Comparison of ENCODE assay signal across 11 cellular contexts in the genomic region with DNA sequence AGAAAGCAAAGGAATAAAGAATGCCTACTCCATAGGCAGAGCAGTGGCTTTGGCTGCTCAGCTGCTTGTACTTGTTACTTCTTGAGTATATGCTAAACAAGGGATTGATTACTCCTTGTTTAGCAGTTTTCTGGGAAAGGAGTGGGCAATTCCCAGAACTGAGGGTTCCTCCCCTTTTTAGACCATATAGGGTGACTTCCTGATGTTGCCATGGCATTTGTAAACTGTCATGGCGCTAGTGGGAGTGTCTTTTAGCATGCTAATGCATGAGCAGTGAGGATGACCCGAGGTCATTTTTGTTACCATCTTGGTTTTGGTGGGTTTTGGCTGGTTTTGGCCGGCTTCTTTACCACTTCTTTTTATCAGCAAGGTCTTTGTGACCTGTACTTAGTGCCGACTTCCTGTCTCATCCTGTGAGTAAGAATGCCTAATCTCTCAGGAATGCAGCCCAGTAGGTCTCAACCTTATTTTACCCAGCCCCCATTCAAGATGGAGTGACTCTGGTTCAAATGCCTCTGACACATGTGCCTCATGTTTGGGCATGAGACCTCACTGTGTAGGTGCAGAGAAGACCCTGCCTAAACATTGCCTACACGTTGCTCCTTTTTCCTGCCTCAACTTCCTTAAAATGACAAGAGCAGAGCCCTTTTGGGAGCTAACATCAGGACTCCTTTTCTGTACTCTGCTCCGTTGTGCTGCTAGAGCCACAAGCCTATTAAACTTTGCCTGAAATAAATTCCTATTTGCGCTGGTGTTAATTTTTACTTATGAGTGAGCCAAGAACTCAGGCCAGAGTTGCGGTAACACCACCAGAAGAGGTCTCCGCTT. TPM values are rescaled to one million over a fixed set of nuclear protein-coding genes. Genes with fewer than 3 reads are reported as not detected.
DNase-seq lines count a peak whose midpoint lies in the region; ATAC-seq and TF ChIP-seq lines count a peak whose summit lies in the region.
"Had no signal": no experiment of that assay in that cellular context is flagged by ENCODE, and none has a peak within 500 bp of the region (broad histone marks: within the 10 kb centered on the region; RNA-seq: fewer than 3 reads in every experiment).

No MANE protein-coding gene starts in this region.

- peak; percentile 47 for ATAC-seq in GM23338
- ATAC-seq in GM19324 (IDR thresholded peaks at IDR 0.05; ENCODE audit: low FRiP score, unreplicated experiment), result no peak

- H3K4me3 Mint-ChIP-seq in GM23338, result no peak overlapping the region
- no peak overlapping the region for H3K4me3 Mint-ChIP-seq in activated naive CD4-positive, alpha-beta T cell treated with anti-CD3 and anti-CD28 coated beads, Interleukin-2, amount 10 ng/mL, durations not matched to agents 7 days and 5 days
- H3K4me3 Mint-ChIP-seq: CD4-positive, alpha-beta memory T cell had no signal

- WGBS in mesodermal cell (ENCODE audit: insufficient coverage in 2 of 2), 2 experiments, result 86 to 87% methylated on average over 7 to 9 of the region's 9 CpGs

- peak; percentile 79 for DNase-seq in GM23338 (ENCODE audit: low spot score)
- peak; percentile 97 for DNase-seq in OCI-M1 (lab: John Stamatoyannopoulos, UW)
- peak; percentile 58 for DNase-seq in choroid plexus epithelial cell (ENCODE audit: low read depth)
- no peak for DNase-seq in amniotic stem cell (lab: John Stamatoyannopoulos, UW)
- DNase-seq in AG08396 (ENCODE audit: low spot score), result no peak
- DNase-seq in activated naive CD4-positive, alpha-beta T cell treated with anti-CD3 and anti-CD28 coated beads, Interleukin-2, amount 10 ng/mL, durations not matched to agents 7 days and 5 days, result no peak
- DNase-seq: aorta; CD4-positive, alpha-beta memory T cell; T-helper 9 cell had no signal

- CTCF ChIA-PET in activated naive CD4-positive, alpha-beta T cell treated with anti-CD3 and anti-CD28 coated beads, Interleukin-2, amount 10 ng/mL, durations not matched to agents 7 days and 5 days (lab: Charles Lee), result interaction anchor here (1.1 kb wide), 1 partner anchor 25 kb away, joined by 3 read pairs; no protein-coding TSS in a partner anchor

- H2AFZ ChIP-seq in GM23338, result no peak overlapping the region

- no peaks in the 10 kb centered on the region for H4K20me1 ChIP-seq in GM23338 (replicated peaks; ENCODE audit: insufficient read depth)

- H3K4me3 ChIP-seq in GM23338 (no peak overlapping the region), choroid plexus epithelial cell (ENCODE audit: low read depth, low read length) (no peak overlapping the region), mesodermal cell (ENCODE audit: extremely low read depth, insufficient read depth, low read length, poor library complexity, severe bottlenecking) (no peak overlapping the region)

- H3K27ac Mint-ChIP-seq in GM23338, result peak overlapping the region; percentile 91
- H3K27ac Mint-ChIP-seq in activated naive CD4-positive, alpha-beta T cell treated with anti-CD3 and anti-CD28 coated beads, Interleukin-2, amount 10 ng/mL, durations not matched to agents 7 days and 5 days, result no peak overlapping the region

- H3F3A ChIP-seq in GM23338 (replicated peaks; ENCODE audit: low read depth), result no peaks in the 10 kb centered on the region

- H3K4me1 ChIP-seq in GM23338 (ENCODE audit: insufficient read depth) (no peaks in the 10 kb centered on the region), mesodermal cell (ENCODE audit: control insufficient read depth, insufficient read depth, low read length, poor library complexity, severe bottlenecking) (peaks cover 16% of the 10 kb centered on the region)

- peaks cover 27% of the 10 kb centered on the region for H3K36me3 Mint-ChIP-seq in GM23338 (ENCODE audit: low read depth)
- peaks cover 17% of the 10 kb centered on the region for H3K36me3 Mint-ChIP-seq in activated naive CD4-positive, alpha-beta T cell treated with anti-CD3 and anti-CD28 coated beads, Interleukin-2, amount 10 ng/mL, durations not matched to agents 7 days and 5 days

- no peaks in the 10 kb centered on the region for H3K79me2 ChIP-seq in GM23338 (replicated peaks; ENCODE audit: insufficient read depth)

- peaks cover 25% of the 10 kb centered on the region for H3K4me1 Mint-ChIP-seq in GM23338
- peaks cover 12% of the 10 kb centered on the region for H3K4me1 Mint-ChIP-seq in activated naive CD4-positive, alpha-beta T cell treated with anti-CD3 and anti-CD28 coated beads, Interleukin-2, amount 10 ng/mL, durations not matched to agents 7 days and 5 days

- no peak overlapping the region for H3K4me2 ChIP-seq in GM23338

- peaks cover 12% of the 10 kb centered on the region; the same call in 1 of the 2 replicates for H3K9me2 ChIP-seq in GM23338 (ENCODE audit: insufficient read depth)

- H3K27ac ChIP-seq in GM23338 (ENCODE audit: low read depth) (peak overlapping the region; percentile 66), mesodermal cell (ENCODE audit: low read depth, low read length, severe bottlenecking) (peak overlapping the region; percentile 67)

- H3K27me3 ChIP-seq in GM23338 (ENCODE audit: insufficient read depth), result no peaks in the 10 kb centered on the region

- TF ChIP-seq CTCF in GM23338 (conservative IDR thresholded peaks at IDR 0.05; ENCODE audit: low read depth in 2 of 2) (no peak), choroid plexus epithelial cell (conservative IDR thresholded peaks at IDR 0.05; ENCODE audit: low read depth, low read length) (no peak)

- peaks cover 2% of the 10 kb centered on the region for H3K27me3 Mint-ChIP-seq in GM23338 (ENCODE audit: insufficient read depth, low read depth, poor library complexity)
- no peaks in the 10 kb centered on the region for H3K27me3 Mint-ChIP-seq in activated naive CD4-positive, alpha-beta T cell treated with anti-CD3 and anti-CD28 coated beads, Interleukin-2, amount 10 ng/mL, durations not matched to agents 7 days and 5 days
- H3K27me3 Mint-ChIP-seq: CD4-positive, alpha-beta memory T cell had no signal

- H3K9me3 Mint-ChIP-seq in GM23338, result 0 out of 3 replicates have a peak, but pooled peaks cover 3% of the 10 kb centered on the region
- H3K9me3 Mint-ChIP-seq in activated naive CD4-positive, alpha-beta T cell treated with anti-CD3 and anti-CD28 coated beads, Interleukin-2, amount 10 ng/mL, durations not matched to agents 7 days and 5 days, result no peaks in the 10 kb centered on the region

- H3K9me3 ChIP-seq in mesodermal cell (ENCODE audit: control insufficient read depth, low read length), result peaks cover 4% of the 10 kb centered on the region

- no peaks in the 10 kb centered on the region for H3K36me3 ChIP-seq in GM23338 (ENCODE audit: insufficient read depth)
- peaks cover 34% of the 10 kb centered on the region for H3K36me3 ChIP-seq in mesodermal cell (ENCODE audit: control insufficient read depth, insufficient read depth, low read length)

TF ChIP-seq in GM23338, 12 proteins besides CTCF, POLR2A, EP300 and RAD21 (continues in another document):
- TF ChIP-seq STAT1 (IDR thresholded peaks at IDR 0.05; ENCODE audit: unreplicated experiment), result no peak
- TF ChIP-seq, protein P1, sequence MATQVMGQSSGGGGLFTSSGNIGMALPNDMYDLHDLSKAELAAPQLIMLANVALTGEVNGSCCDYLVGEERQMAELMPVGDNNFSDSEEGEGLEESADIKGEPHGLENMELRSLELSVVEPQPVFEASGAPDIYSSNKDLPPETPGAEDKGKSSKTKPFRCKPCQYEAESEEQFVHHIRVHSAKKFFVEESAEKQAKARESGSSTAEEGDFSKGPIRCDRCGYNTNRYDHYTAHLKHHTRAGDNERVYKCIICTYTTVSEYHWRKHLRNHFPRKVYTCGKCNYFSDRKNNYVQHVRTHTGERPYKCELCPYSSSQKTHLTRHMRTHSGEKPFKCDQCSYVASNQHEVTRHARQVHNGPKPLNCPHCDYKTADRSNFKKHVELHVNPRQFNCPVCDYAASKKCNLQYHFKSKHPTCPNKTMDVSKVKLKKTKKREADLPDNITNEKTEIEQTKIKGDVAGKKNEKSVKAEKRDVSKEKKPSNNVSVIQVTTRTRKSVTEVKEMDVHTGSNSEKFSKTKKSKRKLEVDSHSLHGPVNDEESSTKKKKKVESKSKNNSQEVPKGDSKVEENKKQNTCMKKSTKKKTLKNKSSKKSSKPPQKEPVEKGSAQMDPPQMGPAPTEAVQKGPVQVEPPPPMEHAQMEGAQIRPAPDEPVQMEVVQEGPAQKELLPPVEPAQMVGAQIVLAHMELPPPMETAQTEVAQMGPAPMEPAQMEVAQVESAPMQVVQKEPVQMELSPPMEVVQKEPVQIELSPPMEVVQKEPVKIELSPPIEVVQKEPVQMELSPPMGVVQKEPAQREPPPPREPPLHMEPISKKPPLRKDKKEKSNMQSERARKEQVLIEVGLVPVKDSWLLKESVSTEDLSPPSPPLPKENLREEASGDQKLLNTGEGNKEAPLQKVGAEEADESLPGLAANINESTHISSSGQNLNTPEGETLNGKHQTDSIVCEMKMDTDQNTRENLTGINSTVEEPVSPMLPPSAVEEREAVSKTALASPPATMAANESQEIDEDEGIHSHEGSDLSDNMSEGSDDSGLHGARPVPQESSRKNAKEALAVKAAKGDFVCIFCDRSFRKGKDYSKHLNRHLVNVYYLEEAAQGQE (IDR thresholded peaks at IDR 0.05; ENCODE audit: unreplicated experiment), result no peak

RNA-seq across cellular contexts. Expression of a gene that starts 21.0 kb away (rescaled TPM):
- 77.3 and 96.3 TPM in 2 replicates for total RNA-seq in GM23338 (2014; rRNA removed; shearing (Covaris generic))
- 15.0 and 17.6 TPM in 2 replicates for polyA plus RNA-seq in GM23338 (2016; fragmentation: Nextera tagmentation; extraction: Ambion mirVana)
- 57.0 TPM for polyA plus RNA-seq in mesodermal cell (2013, experiment 1 of 2)
- polyA plus RNA-seq in mesodermal cell (2013, experiment 2 of 2), result 55.5 TPM

RNA-seq across cellular contexts. Expression of a gene that starts 32.2 kb away (rescaled TPM):
- total RNA-seq in GM23338 (2014; rRNA removed; shearing (Covaris generic)), result not detected in 2 replicates
- 0.10 TPM in 1 of 2 replicates, not detected in the other for polyA plus RNA-seq in GM23338 (2016; fragmentation: Nextera tagmentation; extraction: Ambion mirVana)
- polyA plus RNA-seq in mesodermal cell (2013, experiment 1 of 2), result not detected
- not detected for polyA plus RNA-seq in mesodermal cell (2013, experiment 2 of 2)
- total RNA-seq: aorta; CD4-positive, alpha-beta memory T cell had no signal
- polyA plus RNA-seq: aorta; CD4-positive, alpha-beta memory T cell had no signal

Comparison
In these comparisons a context has a peak if more than half of its experiments do, and no peak if none do; other contexts are left out.
1. DNase-seq: peak in GM23338 (single experiment), OCI-M1 (single experiment) and choroid plexus epithelial cell (single experiment); none in amniotic stem cell (single experiment), AG08396 (single experiment) and activated naive CD4-positive, alpha-beta T cell treated with anti-CD3 and anti-CD28 coated beads, Interleukin-2, amount 10 ng/mL, durations not matched to agents 7 days and 5 days (single experiment).